Comparison of ENCODE assay signal across 8 cellular contexts in genomic region chr1:86502721-86503430, GRCh38. TPM values are rescaled to one million over a fixed set of nuclear protein-coding genes. Genes with fewer than 3 reads are reported as not detected.
A peak's percentile ranks its signal among the peaks of the same experiment; 100 is the strongest.
DNase-seq lines count a peak whose midpoint lies in the region; ATAC-seq, FAIRE-seq and TF ChIP-seq lines count a peak whose summit lies in the region.

No MANE protein-coding gene starts in this region.

- POLR2A ChIA-PET in endothelial cell of umbilical vein (lab: Charles Lee) = no interaction called here

- peaks cover 15 to 23% of the 10 kb centered on the region in 2 donors for H3K27me3 Mint-ChIP-seq in natural killer cell (ENCODE audit: low read depth in 2 of 2)

- peak overlapping the region; percentile 80 for H3K4me3 Mint-ChIP-seq in natural killer cell

- FAIRE-seq in endothelial cell of umbilical vein (lab: Jason Lieb, UNC) (no peak), H54 (lab: Jason Lieb, UNC) (no peak)

- no peaks in the 10 kb centered on the region for H3K9me3 Mint-ChIP-seq in natural killer cell

- ATAC-seq in Right ventricle myocardium inferior = peak; percentile 28
- peak in 1 of 3 donors; percentile 30 for ATAC-seq in natural killer cell
- no peak for ATAC-seq in HG02571 (IDR thresholded peaks at IDR 0.05; ENCODE audit: unreplicated experiment)

- H3K9ac ChIP-seq in OCI-LY3 (ENCODE audit: low read length) (peak overlapping the region; percentile 63), endothelial cell of umbilical vein (replicated peaks; ENCODE audit: extremely low read depth, insufficient read depth, low read length) (no peak overlapping the region)

- H3K79me2 ChIP-seq in OCI-LY3 (ENCODE audit: low read length) (no peaks in the 10 kb centered on the region), endothelial cell of umbilical vein (ENCODE audit: control insufficient read depth, insufficient read depth, low read length) (no peaks in the 10 kb centered on the region)

- H3K9me3 ChIP-seq in OCI-LY3 (ENCODE audit: insufficient read depth, low read length) (no peaks in the 10 kb centered on the region), endothelial cell of umbilical vein (replicated peaks; ENCODE audit: control insufficient read depth, insufficient read depth, low read length) (no peaks in the 10 kb centered on the region)

- H3K27ac ChIP-seq in OCI-LY3 (ENCODE audit: low read length) (no peak overlapping the region), endothelial cell of umbilical vein (ENCODE audit: insufficient read depth, low read depth, low read length) (no peak overlapping the region)

- peaks cover 6 to 16% of the 10 kb centered on the region in 2 donors for H3K4me1 Mint-ChIP-seq in natural killer cell

- H3K4me1 ChIP-seq in OCI-LY3 (ENCODE audit: low read length) = peaks cover 15% of the 10 kb centered on the region
- H3K4me1 ChIP-seq in endothelial cell of umbilical vein (ENCODE audit: control insufficient read depth, extremely low read depth, insufficient read depth, low read length) = no peaks in the 10 kb centered on the region

- no peaks in the 10 kb centered on the region for H3K9me1 ChIP-seq in endothelial cell of umbilical vein (replicated peaks; ENCODE audit: control insufficient read depth, extremely low read depth, insufficient read depth, low read length)

- dilution Hi-C loops in endothelial cell of umbilical vein (cut with MboI; ENCODE audit: extremely low pct_ligation_motif_present, low sequenced_read_pairs) = no loop called here

- TF ChIP-seq CTCF in OCI-LY3 (IDR thresholded peaks at IDR 0.05; ENCODE audit: low read depth, low read length) = no peak
- no peak for TF ChIP-seq CTCF in endothelial cell of umbilical vein (IDR thresholded peaks at IDR 0.05; ENCODE audit: extremely low read depth in 1 of 2, insufficient read depth in 1 of 2, low read depth in 1 of 2, low read length in 2 of 2)
- TF ChIP-seq CTCF in natural killer cell (IDR thresholded peaks at IDR 0.05) = no peak
- TF ChIP-seq CTCF in GM13977 (IDR thresholded peaks at IDR 0.05; ENCODE audit: extremely low read depth, insufficient read depth, missing control alignments) = no peak

- TF ChIP-seq POLR2A in endothelial cell of umbilical vein (IDR thresholded peaks at IDR 0.05; ENCODE audit: low read depth, low read length) = no peak
- no peak for TF ChIP-seq POLR2A in H54 (IDR thresholded peaks at IDR 0.05; ENCODE audit: low read depth, low read length)

- CTCF ChIA-PET in endothelial cell of umbilical vein (lab: Charles Lee) = interaction anchor here (0.6 to 9.9 kb wide), 11 partner anchors 12 to 239 kb away, joined by 3 to 85 read pairs (median 3); partner anchors contain the start of gene ODF2L

- no peaks in the 10 kb centered on the region for H3K36me3 ChIP-seq in OCI-LY3 (replicated peaks; ENCODE audit: low read depth, low read length)
- H3K36me3 ChIP-seq in endothelial cell of umbilical vein (ENCODE audit: control insufficient read depth in 2 of 2, extremely low read depth in 1 of 2, insufficient read depth in 2 of 2, low read length in 2 of 2) = no peaks in the 10 kb centered on the region

- no peaks in the 10 kb centered on the region for H3K36me3 Mint-ChIP-seq in natural killer cell

- H4K20me1 ChIP-seq in OCI-LY3 (ENCODE audit: insufficient read depth, low read length) = no peaks in the 10 kb centered on the region
- no peaks in the 10 kb centered on the region for H4K20me1 ChIP-seq in endothelial cell of umbilical vein (replicated peaks; ENCODE audit: control insufficient read depth, extremely low read depth, insufficient read depth, low read length)

- H3K27me3 ChIP-seq in OCI-LY3 (ENCODE audit: low read depth, low read length) (no peaks in the 10 kb centered on the region), endothelial cell of umbilical vein (ENCODE audit: control insufficient read depth in 2 of 2, insufficient read depth in 2 of 2, low read length in 2 of 2) (peaks cover 0 to 10% of the 10 kb centered on the region in 2 experiments)

- DNase-seq in Right ventricle myocardium inferior (ENCODE audit: missing footprints) (no peak), cardiac septum (ENCODE audit: low spot score) (no peak), endothelial cell of umbilical vein (ENCODE audit: low read depth, low spot score) (peak; percentile 18), natural killer cell (no peak), GM13977 (ENCODE audit: low spot score) (no peak), H54 (ENCODE audit: insufficient read length, low spot score) (no peak)

- peak overlapping the region; percentile 77 for H3K4me3 ChIP-seq in OCI-LY3 (ENCODE audit: low read length)
- no peak overlapping the region for H3K4me3 ChIP-seq in endothelial cell of umbilical vein (replicated peaks in 1 of 3; ENCODE audit: insufficient read depth in 1 of 3, low read depth in 1 of 3, low read length in 3 of 3)

- intact Hi-C loops in Right ventricle myocardium inferior (cut with DNase I) = loop anchor here (10.0 kb wide), 2 partner anchors 202 to 242 kb away; partner anchors contain the start of gene SH3GLB1
- intact Hi-C loops in cardiac septum (cut with DNase I) = loop anchor here (5.0 to 10.0 kb wide), 3 partner anchors 121 to 582 kb away; partner anchors contain the start of gene SH3GLB1
- intact Hi-C loops in endothelial cell of umbilical vein (cut with micrococcal nuclease) = loop anchor here (1.0 to 5.0 kb wide), 2 partner anchors 106 to 123 kb away; partner anchors contain the start of gene ODF2L
- intact Hi-C loops in natural killer cell (cut with micrococcal nuclease) = loop anchor here (1.0 to 5.0 kb wide), 4 partner anchors 106 to 239 kb away; partner anchors contain the start of gene ODF2L

- peak overlapping the region in 1 of 2 donors; percentile 29 for H3K27ac Mint-ChIP-seq in natural killer cell

- H2AFZ ChIP-seq in OCI-LY3 (ENCODE audit: low read depth, low read length) (peak overlapping the region; percentile 73), endothelial cell of umbilical vein (ENCODE audit: low read depth, low read length) (no peak overlapping the region)

- BruUV-seq in endothelial cell of umbilical vein (replicated peaks; lab: Mats Ljungman, UMichigan) = no TSS peak

- in situ Hi-C loops in GM13977 (cut with MboI; ENCODE audit: low pct_unique_long_range_greater_than_20kb, low sequenced_read_pairs, unreplicated experiment) = no loop called here

- H3K4me2 ChIP-seq in OCI-LY3 (ENCODE audit: low read length) (peak overlapping the region; percentile 87), endothelial cell of umbilical vein (ENCODE audit: insufficient read depth, low read length) (peak overlapping the region; percentile 39)

TF ChIP-seq in endothelial cell of umbilical vein, 7 proteins besides CTCF, POLR2A, EP300 and RAD21:
- TF ChIP-seq MYC (IDR thresholded peaks at IDR 0.05; ENCODE audit: low read depth, low read length) (no peak), FOS (IDR thresholded peaks at IDR 0.05; ENCODE audit: borderline replicate concordance, insufficient read depth, low read length) (no peak), GATA2 (IDR thresholded peaks at IDR 0.05; ENCODE audit: insufficient read depth, insufficient read length, low read depth, low read length) (no peak), POLR2AphosphoS5 (IDR thresholded peaks at IDR 0.05; ENCODE audit: insufficient read depth, low read depth, low read length) (no peak)

RNA-seq across cellular contexts. Expression of gene CLCA1, which starts 34.1 kb away (rescaled TPM):
- total RNA-seq in Right ventricle myocardium inferior (not detected), cardiac septum (not detected), endothelial cell of umbilical vein (not detected in 2 replicates), natural killer cell (not detected)
- not detected in 2 replicates for polyA plus RNA-seq in endothelial cell of umbilical vein
- polyA plus RNA-seq in endothelial cell of umbilical vein (2011; cell fraction: cytosol; rRNA removed) = not detected in 2 replicates
- not detected in 2 replicates for polyA plus RNA-seq in endothelial cell of umbilical vein (2011; cell fraction: nucleus; rRNA removed)
- not detected in 2 replicates for polyA plus RNA-seq in endothelial cell of umbilical vein (2012)
- not detected in 2 replicates for polyA minus RNA-seq in endothelial cell of umbilical vein
- not detected for polyA minus RNA-seq in endothelial cell of umbilical vein (2011; cell fraction: cytosol; rRNA and poly(A)+ RNA removed)
- not detected in 2 replicates for polyA minus RNA-seq in endothelial cell of umbilical vein (2011; cell fraction: nucleus; rRNA and poly(A)+ RNA removed)

RNA-seq across cellular contexts. Expression of gene CLCA4, which starts 44.0 kb away (rescaled TPM):
- total RNA-seq in Right ventricle myocardium inferior (not detected), cardiac septum (0.13 TPM), endothelial cell of umbilical vein (not detected in 2 replicates), natural killer cell (not detected)
- polyA plus RNA-seq in endothelial cell of umbilical vein = not detected in 2 replicates
- not detected in 2 replicates for polyA plus RNA-seq in endothelial cell of umbilical vein (2011; cell fraction: cytosol; rRNA removed)
- polyA plus RNA-seq in endothelial cell of umbilical vein (2011; cell fraction: nucleus; rRNA removed) = not detected in 2 replicates
- not detected in 2 replicates for polyA plus RNA-seq in endothelial cell of umbilical vein (2012)
- polyA minus RNA-seq in endothelial cell of umbilical vein = not detected in 2 replicates
- not detected for polyA minus RNA-seq in endothelial cell of umbilical vein (2011; cell fraction: cytosol; rRNA and poly(A)+ RNA removed)
- polyA minus RNA-seq in endothelial cell of umbilical vein (2011; cell fraction: nucleus; rRNA and poly(A)+ RNA removed) = not detected in 2 replicates
